In genomic region chr6:126803769-126804168, GRCh38 we compare ENCODE assay signal across 12 cellular contexts.
DNase-seq lines count a peak whose midpoint lies in the region; ATAC-seq and TF ChIP-seq lines count a peak whose summit lies in the region.
"Had no signal": no experiment of that assay in that cellular context is flagged by ENCODE, and none has a peak within 500 bp of the region (broad histone marks: within the 10 kb centered on the region; RNA-seq: fewer than 3 reads in every experiment).

No MANE protein-coding gene starts in this region.

- WGBS in psoas muscle, 3 donors, result 68 to 74% (median 70%) methylated on average over 3 of the region's 3 CpGs
- 72 to 74% methylated on average over 3 of the region's 3 CpGs for WGBS in lower leg skin, 2 donors

- DNase-seq in NCI-H82 (lab: John Stamatoyannopoulos, UW), result peak; percentile 44
- no peak for DNase-seq in NCI-H82 treated with DMSO at 0.1 percent for 48 hours (lab: John Stamatoyannopoulos, UW; ENCODE audit: unreplicated experiment)
- no peak for DNase-seq in psoas muscle
- no peak for DNase-seq in activated CD4-positive, alpha-beta T cell treated with anti-CD3 and anti-CD28 coated beads, Interleukin-2, amount 50 U/mL, for 4 hours
- no peak for DNase-seq in lower leg skin (ENCODE audit: low spot score in 2 of 2)
- DNase-seq: activated CD4-positive, alpha-beta T cell treated with anti-CD3 and anti-CD28 coated beads for 4 hours; ovary; spleen had no signal

- no peaks in the 10 kb centered on the region for H3K27me3 ChIP-seq in psoas muscle (ENCODE audit: insufficient read depth in 3 of 3, low read length in 2 of 3)
- H3K27me3 ChIP-seq: ovary, spleen had no signal

- no peak overlapping the region for H3K4me3 ChIP-seq in psoas muscle
- no peak overlapping the region for H3K4me3 ChIP-seq in lower leg skin (ENCODE audit: low read depth, poor library complexity, severe bottlenecking)
- H3K4me3 ChIP-seq: ovary, spleen had no signal

- TF ChIP-seq POLR2A in lower leg skin (IDR thresholded peaks at IDR 0.05), result no peak

- no peaks in the 10 kb centered on the region for H3K9me3 ChIP-seq in psoas muscle
- H3K9me3 ChIP-seq: ovary, spleen had no signal

- no peaks in the 10 kb centered on the region for H3K4me1 ChIP-seq in psoas muscle
- H3K4me1 ChIP-seq: spleen had no signal

- no peak overlapping the region for H3K27ac ChIP-seq in psoas muscle
- H3K27ac ChIP-seq: ovary, spleen had no signal

- ATAC-seq in HG02623 (IDR thresholded peaks at IDR 0.05; ENCODE audit: unreplicated experiment) (peak; percentile 18), HG03280 (IDR thresholded peaks at IDR 0.05; ENCODE audit: unreplicated experiment) (peak; percentile 41), esophagus mucosa (no peak), psoas muscle (no peak)
- ATAC-seq: activated T-cell treated with anti-CD3 and anti-CD28 coated beads, Interleukin-2, amount 50 U/mL, for 72 hours had no signal

- H3K36me3 ChIP-seq in psoas muscle (ENCODE audit: insufficient read depth in 1 of 2, low read depth in 1 of 2), result no peaks in the 10 kb centered on the region
- H3K36me3 ChIP-seq: ovary, spleen had no signal

- TF ChIP-seq CTCF in psoas muscle (IDR thresholded peaks at IDR 0.05), result no peak
- no peak for TF ChIP-seq CTCF in lower leg skin (IDR thresholded peaks at IDR 0.05)

- intact Hi-C loops in psoas muscle (cut with DNase I), result loop anchor here (2.0 to 10.0 kb wide), 5 partner anchors 271 to 461 kb away; partner anchors contain the start of genes RNF146 (in 1 of the 2) and RSPO3 (in 1 of the 2)
- intact Hi-C loops in lower leg skin (cut with DNase I; ENCODE audit: low total_unique reads), result no loop called here

Comparison
In these comparisons a context has a peak if more than half of its experiments do, and no peak if none do; other contexts are left out.
1. ATAC-seq: peak in HG02623 (single experiment) and HG03280 (single experiment); none in esophagus mucosa (single experiment) and psoas muscle (0 of 4).